ENCODE assay signal across 1 cellular context in the genomic region with DNA sequence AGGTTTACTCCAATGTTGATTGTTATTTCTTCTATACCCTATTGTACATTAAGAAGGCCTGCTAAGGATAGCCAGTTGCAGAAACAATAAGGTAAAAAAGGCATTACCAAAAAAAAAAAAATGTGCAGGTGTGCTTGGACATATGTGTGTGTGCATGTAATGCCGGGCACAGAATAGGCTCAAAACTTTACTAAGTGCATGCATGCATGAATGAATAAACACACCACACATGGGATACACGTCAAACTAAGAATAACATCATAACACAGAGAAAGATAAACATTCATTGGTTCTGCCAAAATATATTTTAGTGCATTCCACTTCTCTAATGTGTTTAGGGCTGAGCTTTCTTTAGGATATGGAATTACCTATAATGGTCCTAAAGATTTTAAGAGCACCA.
TF ChIP-seq lines count a peak whose summit lies in the region.

No MANE protein-coding gene starts in this region.

TF ChIP-seq in IMR-90, 13 proteins besides CTCF, POLR2A, EP300 and RAD21 (continued from another document):
- no peak for TF ChIP-seq RCOR1 (IDR thresholded peaks at IDR 0.05; ENCODE audit: insufficient replicate concordance, low read length)
- no peak for TF ChIP-seq USF2 (IDR thresholded peaks at IDR 0.05; ENCODE audit: low read depth, low read length)
- no peak for TF ChIP-seq RFX5 (IDR thresholded peaks at IDR 0.05; ENCODE audit: low read depth, low read length)
- TF ChIP-seq FOS (IDR thresholded peaks at IDR 0.05; ENCODE audit: low read depth, low read length) = no peak
- TF ChIP-seq MAFK (IDR thresholded peaks at IDR 0.05; ENCODE audit: low read depth, low read length) = no peak
- TF ChIP-seq MAZ (IDR thresholded peaks at IDR 0.05; ENCODE audit: borderline replicate concordance, low read depth, low read length) = no peak
